Comparison of ENCODE assay signal across 8 cellular contexts in the genomic region with DNA sequence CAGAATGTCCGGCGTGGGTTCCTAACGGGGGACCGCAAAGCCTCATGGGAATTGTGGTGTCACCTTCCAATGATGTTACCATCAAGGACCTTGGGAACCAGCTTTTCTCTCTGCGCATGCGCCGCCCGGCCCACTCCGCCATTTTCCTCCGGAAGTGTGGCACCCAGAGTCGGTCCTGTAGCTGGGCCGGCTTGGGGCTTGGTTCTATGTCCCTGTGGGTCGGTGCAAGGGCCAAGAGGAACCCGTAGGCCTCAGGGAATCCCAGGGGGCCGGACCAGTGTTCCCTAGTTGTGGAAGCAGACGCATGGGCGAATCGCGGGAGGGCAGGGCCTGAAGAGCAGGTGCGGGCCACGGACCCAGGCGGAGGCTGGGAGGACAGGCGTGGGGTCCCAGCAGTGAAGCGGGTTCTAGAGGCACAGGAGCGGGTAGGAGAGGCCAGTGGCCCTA.
DNase-seq lines count a peak whose midpoint lies in the region; TF ChIP-seq lines count a peak whose summit lies in the region.
"Not testable (repeated sequence)": the region's sequence is repeated elsewhere in the genome, so short reads cannot be mapped to it uniquely, and the experiment has no call there.

No MANE protein-coding gene starts in this region.

- DNase-seq in Caki2 (ENCODE audit: low read depth), result peak; percentile 7
- DNase-seq in HEK293T (ENCODE audit: extremely low spot score), result peak; percentile 3
- peak; percentile 78 for DNase-seq in NCI-H146 treated with DMSO at 0.1 percent for 48 hours (lab: John Stamatoyannopoulos, UW; ENCODE audit: unreplicated experiment)
- peak; percentile 63 to 90 for DNase-seq in NCI-H446 (lab: John Stamatoyannopoulos, UW)
- DNase-seq in RWPE1 (ENCODE audit: low spot score), result peak; percentile 0
- peak; percentile 98 for DNase-seq in chondrocyte (ENCODE audit: low spot score)
- peak; percentile 16 for DNase-seq in hepatocyte (ENCODE audit: low spot score)
- peak; percentile 84 for DNase-seq in posterior vena cava (ENCODE audit: low spot score)

- not testable (repeated sequence) for H3K9me2 ChIP-seq in hepatocyte (replicated peaks; ENCODE audit: insufficient read depth)

- TF ChIP-seq CTCF in RWPE1 (conservative IDR thresholded peaks at IDR 0.05; ENCODE audit: low read depth); chondrocyte (IDR thresholded peaks at IDR 0.05); hepatocyte (IDR thresholded peaks at IDR 0.05; ENCODE audit: poor library complexity): not testable (repeated sequence)

- H3K27ac Mint-ChIP-seq in chondrocyte (ENCODE audit: unreplicated experiment), result not testable (repeated sequence)

- not testable (repeated sequence) for H3K4me3 ChIP-seq in hepatocyte

- H3K36me3 Mint-ChIP-seq in chondrocyte (ENCODE audit: low read depth), result not testable (repeated sequence)

- H3K27me3 ChIP-seq in hepatocyte, result not testable (repeated sequence)

- H3K4me1 ChIP-seq in hepatocyte (ENCODE audit: insufficient read depth), result not testable (repeated sequence)

- CTCF ChIA-PET in HEK293T (lab: Yijun Ruan, JAX); RWPE1 (lab: Yijun Ruan, JAX): not testable (repeated sequence)

- H3K9me3 Mint-ChIP-seq in chondrocyte (ENCODE audit: low read depth), result peaks cover 56% of the 10 kb centered on the region

- H3K79me2 ChIP-seq in hepatocyte, result not testable (repeated sequence)

- H3K9me3 ChIP-seq in hepatocyte (ENCODE audit: low read depth), result not testable (repeated sequence)

- H3K27ac ChIP-seq in RWPE1, hepatocyte: not testable (repeated sequence)

- intact Hi-C loops in posterior vena cava (cut with DNase I), result not testable (repeated sequence)

- H4K20me1 ChIP-seq in hepatocyte (ENCODE audit: insufficient read depth, poor library complexity, severe bottlenecking), result not testable (repeated sequence)

- H3K4me3 Mint-ChIP-seq in chondrocyte (ENCODE audit: unreplicated experiment), result not testable (repeated sequence)

- in situ Hi-C loops in Caki2 (cut with HindIII; ENCODE audit: low pct_unique_long_range_greater_than_20kb, low sequenced_read_pairs), result not testable (repeated sequence)

- not testable (repeated sequence) for H3K4me2 ChIP-seq in hepatocyte

- POLR2A ChIA-PET in HEK293T (lab: Yijun Ruan, JAX); RWPE1 (lab: Yijun Ruan, JAX; ENCODE audit: low non-redundant PET): not testable (repeated sequence)

- not testable (repeated sequence) for H3K4me1 Mint-ChIP-seq in chondrocyte (ENCODE audit: low read depth)

- WGBS in hepatocyte (ENCODE audit: low lambda C conversion rate, missing lambda C conversion rate), result 85% methylated on average over 25 of the region's 25 CpGs

- not testable (repeated sequence) for H3K36me3 ChIP-seq in hepatocyte (replicated peaks; ENCODE audit: insufficient read depth, low read depth)

- H3K27me3 Mint-ChIP-seq in chondrocyte (ENCODE audit: low read depth), result not testable (repeated sequence)

- not testable (repeated sequence) for H2AFZ ChIP-seq in hepatocyte

Comparison
In these comparisons a context has a peak if more than half of its experiments do, and no peak if none do; other contexts are left out.
1. DNase-seq: peak in every context shown above with its lines; median percentile 98 in chondrocyte; 84 in posterior vena cava; 78 in NCI-H146 treated with DMSO at 0.1 percent for 48 hours; 76 in NCI-H446; 16 in hepatocyte; 7 in Caki2; 3 in HEK293T; 0 in RWPE1.